ENCODE assay signal across 9 cellular contexts in the genomic region with DNA sequence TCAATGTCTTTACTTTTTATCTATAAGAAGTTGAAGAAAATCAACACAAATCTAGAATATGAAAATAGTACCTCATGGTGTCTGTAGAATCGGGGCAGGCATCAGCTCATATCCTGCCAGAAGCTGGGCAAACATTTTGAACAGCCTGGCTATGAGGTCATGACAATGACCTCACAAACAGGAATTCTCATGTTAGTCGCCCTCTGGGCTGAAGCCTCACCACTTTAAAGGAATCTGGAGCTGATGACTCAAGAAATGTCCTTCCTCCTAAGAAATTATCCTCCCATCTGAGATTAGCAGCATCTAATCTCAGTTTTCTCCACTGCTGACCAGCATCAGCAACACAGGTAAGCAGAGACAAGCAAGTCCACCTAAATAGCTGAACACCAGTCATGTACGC. TPM values are rescaled to one million over a fixed set of nuclear protein-coding genes. Genes with fewer than 3 reads are reported as not detected.
DNase-seq lines count a peak whose midpoint lies in the region; ATAC-seq and TF ChIP-seq lines count a peak whose summit lies in the region.
"Had no signal": no experiment of that assay in that cellular context is flagged by ENCODE, and none has a peak within 500 bp of the region (broad histone marks: within the 10 kb centered on the region; RNA-seq: fewer than 3 reads in every experiment).

No MANE protein-coding gene starts in this region.

- DNase-seq in ELR (ENCODE audit: low read depth), result peak; percentile 89
- DNase-seq in SJSA1 (ENCODE audit: low read depth in 1 of 2, low spot score in 2 of 2), result peak; percentile 40 to 47
- DNase-seq in fibroblast of the conjunctiva (ENCODE audit: low read depth), result peak; percentile 59
- DNase-seq in skeletal muscle cell (ENCODE audit: low read depth), result peak; percentile 64
- no peak for DNase-seq in natural killer cell
- DNase-seq in left ventricle myocardium superior, result no peak
- no peak for DNase-seq in BE2C
- DNase-seq in H7, result no peak
- DNase-seq: NCI-H446 had no signal

- no peak for ATAC-seq in natural killer cell
- ATAC-seq in left ventricle myocardium superior, result no peak

- H3K36me3 ChIP-seq in SJSA1 (peaks cover 12% of the 10 kb centered on the region), BE2C (no peaks in the 10 kb centered on the region; the same call in 1 of the 2 replicates), H7 (replicated peaks; ENCODE audit: control insufficient read depth, insufficient read depth, low read length) (no peaks in the 10 kb centered on the region)

- H3K4me3 ChIP-seq in SJSA1 (no peak overlapping the region), skeletal muscle cell (ENCODE audit: low read depth, low read length) (no peak overlapping the region), BE2C (ENCODE audit: low read depth, low read length) (no peak overlapping the region), H7 (ENCODE audit: insufficient read depth, low read depth, low read length) (no peak overlapping the region)

- H3K36me3 Mint-ChIP-seq in natural killer cell, result no peaks in the 10 kb centered on the region

- H3K27me3 ChIP-seq in SJSA1 (replicated peaks), result no peaks in the 10 kb centered on the region
- no peaks in the 10 kb centered on the region for H3K27me3 ChIP-seq in BE2C
- no peaks in the 10 kb centered on the region for H3K27me3 ChIP-seq in H7 (ENCODE audit: control insufficient read depth, insufficient read depth, low read length)

- H3K27ac Mint-ChIP-seq in natural killer cell, result no peak overlapping the region

- peaks cover 9 to 19% of the 10 kb centered on the region in 2 donors for H3K4me1 Mint-ChIP-seq in natural killer cell

- H3K4me1 ChIP-seq in SJSA1 (replicated peaks) (peaks cover 25% of the 10 kb centered on the region), BE2C (peaks cover 17% of the 10 kb centered on the region)

- H3K27ac ChIP-seq in SJSA1, result peak overlapping the region; percentile 46

- no peaks in the 10 kb centered on the region for H3K9me3 Mint-ChIP-seq in natural killer cell

- TF ChIP-seq CTCF in natural killer cell (IDR thresholded peaks at IDR 0.05) (no peak), BE2C (IDR thresholded peaks at IDR 0.05; ENCODE audit: low read depth, low read length) (no peak)

- H3K9me3 ChIP-seq in SJSA1 (replicated peaks) (no peaks in the 10 kb centered on the region), BE2C (no peaks in the 10 kb centered on the region)

- H3K27me3 Mint-ChIP-seq in natural killer cell (ENCODE audit: low read depth in 2 of 2), result no peaks in the 10 kb centered on the region

- no peak overlapping the region for H3K4me3 Mint-ChIP-seq in natural killer cell

- intact Hi-C loops in natural killer cell (cut with micrococcal nuclease) (no loop called here), left ventricle myocardium superior (cut with micrococcal nuclease) (no loop called here)

RNA-seq across cellular contexts. Expression of a gene that starts 27.1 kb away (rescaled TPM):
- 33.7 and 41.3 TPM in 2 replicates for total RNA-seq in SJSA1 (2014; rRNA removed; shearing (Covaris generic))
- 10 to 100 TPM; 67.1 to 88.5 (median 69.1) TPM for total RNA-seq in natural killer cell
- 93.3 TPM for total RNA-seq in left ventricle myocardium superior
- polyA plus RNA-seq in BE2C (2012; ENCODE audit: insufficient read depth, insufficient read length, low read depth), result 32.6 TPM
- total RNA-seq in H7 (2014; rRNA removed; shearing (Covaris generic)), result 21.7 and 24.8 TPM in 2 replicates

Comparison
In these comparisons a context has a peak if more than half of its experiments do, and no peak if none do; other contexts are left out.
1. DNase-seq: peak in ELR (single experiment), SJSA1 (2 of 2), fibroblast of the conjunctiva (single experiment) and skeletal muscle cell (single experiment); none in natural killer cell (single experiment), left ventricle myocardium superior (single experiment), BE2C (single experiment) and H7 (single experiment).